ENCODE assay signal across 15 cellular contexts in genomic region chr7:74263399-74264120, GRCh38. TPM values are rescaled to one million over a fixed set of nuclear protein-coding genes. Genes with fewer than 3 reads are reported as not detected.
"Had no signal": no experiment of that assay in that cellular context is flagged by ENCODE, and none has a peak within 500 bp of the region (broad histone marks: within the 10 kb centered on the region; RNA-seq: fewer than 3 reads in every experiment).

No MANE protein-coding gene starts in this region.

- H3K4me1 ChIP-seq: colonic mucosa, heart right ventricle, left lung, pancreas, tibial nerve had no signal

- DNase-seq: activated CD4-positive, alpha-beta T cell treated with anti-CD3 and anti-CD28 coated beads for 48 hours; activated CD8-positive, alpha-beta memory T cell treated with anti-CD3 and anti-CD28 coated beads, Interleukin-2, amount 50 U/mL, for 48 hours; activated CD8-positive, alpha-beta T cell treated with anti-CD3 and anti-CD28 coated beads, Interleukin-2, amount 10 ng/mL, durations not matched to agents 7 days and 5 days; activated naive CD4-positive, alpha-beta T cell treated with Interleukin-2 at 50 U/mL for 16 hours; caudate nucleus; colonic mucosa; heart right ventricle; left lung; pancreas; T-helper 1 cell had no signal

- FAIRE-seq: frontal cortex, islet of Langerhans, pancreas had no signal

- H3K9me3 ChIP-seq: colonic mucosa, heart right ventricle, left lung, pancreas, tibial nerve had no signal

- H3K4me3 ChIP-seq: colonic mucosa, heart right ventricle, left lung, pancreas, smooth muscle cell, tibial nerve had no signal

- ATAC-seq: activated CD8-positive, alpha-beta T cell treated with anti-CD3 and anti-CD28 coated beads, Interleukin-2, amount 10 ng/mL, durations not matched to agents 7 days and 5 days; left lung; pancreas; stimulated activated effector memory CD8-positive, alpha-beta T cell treated with anti-CD3 and anti-CD28 coated beads, Interleukin-12 subunit alpha, Interleukin-12 subunit beta, amount 100 ng/mL, for 72 hours had no signal

- H3K36me3 ChIP-seq: colonic mucosa, heart right ventricle, left lung, pancreas, tibial nerve had no signal

- H3K27me3 ChIP-seq: colonic mucosa, heart right ventricle, left lung, pancreas, tibial nerve had no signal

- H3K4me2 ChIP-seq: smooth muscle cell had no signal

- H3K27ac ChIP-seq: colonic mucosa, heart right ventricle, left lung, pancreas, tibial nerve had no signal

RNA-seq across cellular contexts. Expression of gene LAT2, which starts 53.8 kb away (rescaled TPM):
- total RNA-seq: smooth muscle cell had no signal
- polyA plus RNA-seq: smooth muscle cell had no signal
